In the genomic region with DNA sequence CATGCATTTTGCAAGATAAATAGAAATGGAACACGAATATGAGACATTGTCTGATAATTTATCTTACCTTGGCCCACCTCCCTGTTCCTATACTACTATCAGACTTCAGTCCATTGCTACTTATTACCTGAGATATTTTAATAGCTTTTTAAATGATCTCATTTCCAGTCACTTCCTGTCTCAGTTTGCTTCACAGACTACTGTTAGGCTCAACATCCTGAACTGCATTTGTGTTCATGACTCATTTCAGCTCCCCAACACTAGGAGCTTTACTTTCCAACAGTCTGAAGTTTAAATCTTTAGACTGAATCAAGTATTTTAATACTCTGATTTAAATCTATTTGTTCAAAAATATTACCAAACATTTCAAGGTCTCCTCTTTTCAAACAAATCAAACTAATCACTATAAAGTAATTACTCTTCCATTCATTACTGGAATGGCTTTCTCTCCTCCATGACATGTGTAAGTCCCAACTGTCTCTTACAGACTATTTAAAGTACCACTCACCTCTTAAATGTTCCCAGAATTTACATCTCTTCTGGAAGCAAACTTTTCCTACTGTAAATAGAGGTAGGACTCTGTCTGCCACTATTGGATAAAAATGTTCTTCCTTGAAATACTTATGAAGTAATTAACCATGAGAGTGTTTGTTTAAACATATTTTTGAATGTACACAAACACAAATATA, we compare ENCODE assay signal across 18 cellular contexts.
DNase-seq lines count a peak whose midpoint lies in the region; ATAC-seq, FAIRE-seq and TF ChIP-seq lines count a peak whose summit lies in the region.
"Had no signal": no experiment of that assay in that cellular context is flagged by ENCODE, and none has a peak within 500 bp of the region (broad histone marks: within the 10 kb centered on the region; RNA-seq: fewer than 3 reads in every experiment).

No MANE protein-coding gene starts in this region.

- no peaks in the 10 kb centered on the region for H3K9me3 ChIP-seq in left lung
- no peaks in the 10 kb centered on the region for H3K9me3 ChIP-seq in HepG2 (ENCODE audit: low read length)
- H3K9me3 ChIP-seq: ascending aorta had no signal

- H3K79me2 ChIP-seq in HepG2 (ENCODE audit: insufficient read depth, low read length), result no peaks in the 10 kb centered on the region

- H3K4me1 ChIP-seq in left lung (no peaks in the 10 kb centered on the region), HepG2 (ENCODE audit: insufficient read depth, low read length) (no peaks in the 10 kb centered on the region)
- H3K4me1 ChIP-seq: ascending aorta had no signal

- ATAC-seq in left lung, result peak; percentile 66
- ATAC-seq in HepG2, result no peak
- no peak for ATAC-seq in HG02970 (IDR thresholded peaks at IDR 0.05; ENCODE audit: low FRiP score, unreplicated experiment)
- ATAC-seq: Right ventricle myocardium inferior; stimulated activated naive CD8-positive, alpha-beta T cell treated with anti-CD3 and anti-CD28 coated beads, Interleukin-15, Interleukin-2, amounts not matched to agents 100 U/mL and 50 U/mL, for 24 hours had no signal

- 0% methylated on average over 1 of the region's 1 CpG for WGBS in HepG2 (ENCODE audit: low lambda C conversion rate)

- H4K20me1 ChIP-seq in HepG2 (ENCODE audit: insufficient read depth, low read length), result no peaks in the 10 kb centered on the region

- peak; percentile 36 for DNase-seq in DMS53 (lab: John Stamatoyannopoulos, UW)
- peak; percentile 1 for DNase-seq in NCI-H69 (lab: John Stamatoyannopoulos, UW)
- DNase-seq in brain microvascular endothelial cell, result peak; percentile 6
- DNase-seq in left lung, result no peak
- no peak for DNase-seq in HepG2 (ENCODE audit: low spot score)
- no peak for DNase-seq in germinal center (ENCODE audit: low spot score)
- no peak for DNase-seq in NCI-H187 treated with DMSO at 0.1 percent for 48 hours (lab: John Stamatoyannopoulos, UW)
- DNase-seq: activated CD4-positive, alpha-beta memory T cell treated with anti-CD3 and anti-CD28 coated beads for 36 hours; effector CD8-positive, alpha-beta T cell; KBM-7; NCI-H1694 treated with DMSO at 0.1 percent for 48 hours; NCI-H524 treated with DMSO at 0.1 percent for 48 hours; small intestine; stimulated activated naive CD8-positive, alpha-beta T cell treated with anti-CD3 and anti-CD28 coated beads, Interleukin-15, Interleukin-2, amounts not matched to agents 100 U/mL and 50 U/mL, for 24 hours had no signal

- H3K36me3 ChIP-seq in brain microvascular endothelial cell (replicated peaks) (no peaks in the 10 kb centered on the region), left lung (no peaks in the 10 kb centered on the region), HepG2 (replicated peaks in 1 of 2; ENCODE audit: control insufficient read depth in 1 of 2, insufficient read depth in 2 of 2, low read length in 2 of 2) (no peaks in the 10 kb centered on the region)
- H3K36me3 ChIP-seq: ascending aorta had no signal

- no peak for FAIRE-seq in HepG2 (lab: Jason Lieb, UNC)
- FAIRE-seq: frontal cortex, small intestine had no signal

- POLR2A ChIA-PET in HepG2 (lab: Yijun Ruan, JAX), result no interaction called here

- H3K4me2 ChIP-seq in HepG2 (ENCODE audit: low read depth, low read length), result no peak overlapping the region

- CTCF ChIA-PET in HepG2 (lab: Yijun Ruan, JAX; ENCODE audit: low intra/inter-chr PET ratio, low total read pairs), result no interaction called here

- no peak for TF ChIP-seq CTCF in brain microvascular endothelial cell (IDR thresholded peaks at IDR 0.05; ENCODE audit: low read depth, low read length, missing control alignments)
- no peak for TF ChIP-seq CTCF in left lung (IDR thresholded peaks at IDR 0.05)
- no peak for TF ChIP-seq CTCF in HepG2 (CRISPR knock-in tag; IDR thresholded peaks at IDR 0.05)

- no peak overlapping the region for H3K9ac ChIP-seq in HepG2 (ENCODE audit: insufficient read depth, low read depth, low read length)

- H2AFZ ChIP-seq in HepG2 (ENCODE audit: low read length), result no peak overlapping the region

- no TSS peak for BruUV-seq in HepG2 (replicated peaks; lab: Mats Ljungman, UMichigan)

- TF ChIP-seq RAD21 in HepG2 (CRISPR knock-in tag; IDR thresholded peaks at IDR 0.05), result no peak

- no peaks in the 10 kb centered on the region for H3K27me3 ChIP-seq in brain microvascular endothelial cell (replicated peaks)
- no peaks in the 10 kb centered on the region for H3K27me3 ChIP-seq in left lung
- no peaks in the 10 kb centered on the region for H3K27me3 ChIP-seq in HepG2 (ENCODE audit: control insufficient read depth in 1 of 2, insufficient read depth in 2 of 2, low read length in 2 of 2)
- H3K27me3 ChIP-seq: ascending aorta had no signal

- in situ Hi-C loops in brain microvascular endothelial cell (cut with HindIII; ENCODE audit: low pct_ligation_motif_present, low sequenced_read_pairs) (no loop called here), HepG2 (cut with HindIII; ENCODE audit: extremely low pct_ligation_motif_present, low pct_unique_long_range_greater_than_20kb) (no loop called here)

- TF ChIP-seq EP300 in HepG2 (IDR thresholded peaks at IDR 0.05; ENCODE audit: low read depth in 2 of 2, low read length in 2 of 2), result no peak
- TF ChIP-seq EP300 in HepG2 (CRISPR knock-in tag; IDR thresholded peaks at IDR 0.05; ENCODE audit: borderline replicate concordance), result no peak

- H3K27ac ChIP-seq in brain microvascular endothelial cell, result no peak overlapping the region
- no peak overlapping the region for H3K27ac ChIP-seq in left lung
- H3K27ac ChIP-seq in HepG2 (ENCODE audit: extremely low read length, insufficient read depth, low read length), result no peak overlapping the region
- H3K27ac ChIP-seq: ascending aorta had no signal

- intact Hi-C loops in left lung (cut with DNase I), result no loop called here
- intact Hi-C loops in HepG2 (cut with micrococcal nuclease; ENCODE audit: unreplicated experiment), result no loop called here

- H3K4me3 ChIP-seq in brain microvascular endothelial cell (ENCODE audit: low read depth, low read length) (no peak overlapping the region), left lung (no peak overlapping the region), HepG2 (replicated peaks in 1 of 3; ENCODE audit: insufficient read depth in 1 of 3, low read depth in 2 of 3, low read length in 3 of 3) (no peak overlapping the region)
- H3K4me3 ChIP-seq: ascending aorta had no signal

- no peak for TF ChIP-seq POLR2A in HepG2 (IDR thresholded peaks at IDR 0.05; ENCODE audit: insufficient read depth in 1 of 2, low read depth in 2 of 2, low read length in 2 of 2)

TF ChIP-seq in HepG2, 621 proteins besides CTCF, POLR2A, EP300 and RAD21:
- TF ChIP-seq ZNF776 (CRISPR knock-in tag; IDR thresholded peaks at IDR 0.05) (no peak), KLF12 (CRISPR knock-in tag; IDR thresholded peaks at IDR 0.05; ENCODE audit: borderline replicate concordance) (no peak)
- TF ChIP-seq, protein P1, sequence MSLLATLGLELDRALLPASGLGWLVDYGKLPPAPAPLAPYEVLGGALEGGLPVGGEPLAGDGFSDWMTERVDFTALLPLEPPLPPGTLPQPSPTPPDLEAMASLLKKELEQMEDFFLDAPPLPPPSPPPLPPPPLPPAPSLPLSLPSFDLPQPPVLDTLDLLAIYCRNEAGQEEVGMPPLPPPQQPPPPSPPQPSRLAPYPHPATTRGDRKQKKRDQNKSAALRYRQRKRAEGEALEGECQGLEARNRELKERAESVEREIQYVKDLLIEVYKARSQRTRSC (CRISPR knock-in tag; IDR thresholded peaks at IDR 0.05; ENCODE audit: low read depth), result no peak
- TF ChIP-seq, protein P2, sequence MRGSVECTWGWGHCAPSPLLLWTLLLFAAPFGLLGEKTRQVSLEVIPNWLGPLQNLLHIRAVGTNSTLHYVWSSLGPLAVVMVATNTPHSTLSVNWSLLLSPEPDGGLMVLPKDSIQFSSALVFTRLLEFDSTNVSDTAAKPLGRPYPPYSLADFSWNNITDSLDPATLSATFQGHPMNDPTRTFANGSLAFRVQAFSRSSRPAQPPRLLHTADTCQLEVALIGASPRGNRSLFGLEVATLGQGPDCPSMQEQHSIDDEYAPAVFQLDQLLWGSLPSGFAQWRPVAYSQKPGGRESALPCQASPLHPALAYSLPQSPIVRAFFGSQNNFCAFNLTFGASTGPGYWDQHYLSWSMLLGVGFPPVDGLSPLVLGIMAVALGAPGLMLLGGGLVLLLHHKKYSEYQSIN (CRISPR knock-in tag; IDR thresholded peaks at IDR 0.05; ENCODE audit: borderline replicate concordance), result no peak

Comparison
In these comparisons a context has a peak if more than half of its experiments do, and no peak if none do; other contexts are left out.
1. DNase-seq: peak in DMS53 (single experiment), NCI-H69 (single experiment) and brain microvascular endothelial cell (single experiment); none in left lung (0 of 2), HepG2 (single experiment), germinal center (single experiment) and NCI-H187 treated with DMSO at 0.1 percent for 48 hours (single experiment).